ENCODE assay signal across 22 cellular contexts in the genomic region with DNA sequence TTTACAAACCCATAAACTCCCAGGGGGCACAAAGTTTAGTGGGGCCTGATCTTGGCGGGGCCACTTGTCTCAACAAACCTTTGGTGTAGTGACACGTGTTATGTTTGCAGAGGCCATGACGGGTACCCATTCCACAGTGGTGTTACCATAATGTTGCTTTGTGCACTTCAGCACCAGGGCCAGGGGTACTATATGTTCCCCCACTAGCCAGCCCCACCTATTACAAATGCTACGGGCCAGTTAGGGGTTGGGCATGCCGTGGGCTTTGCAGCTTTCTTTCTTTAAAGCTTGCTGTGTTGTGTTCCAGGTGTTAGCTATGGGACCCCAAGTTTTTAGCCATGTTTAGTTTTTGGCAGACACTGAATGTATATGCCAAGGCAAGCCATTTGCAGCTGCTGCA.
"Had no signal": no experiment of that assay in that cellular context is flagged by ENCODE, and none has a peak within 500 bp of the region (broad histone marks: within the 10 kb centered on the region; RNA-seq: fewer than 3 reads in every experiment).

No MANE protein-coding gene starts in this region.

- H3K4me1 ChIP-seq: esophagus squamous epithelium, heart right ventricle, left ventricle myocardium inferior, testis, vagina had no signal

- H3K9me3 ChIP-seq: esophagus squamous epithelium, heart right ventricle, left ventricle myocardium inferior, testis, vagina had no signal

- ATAC-seq: activated CD8-positive, alpha-beta T cell treated with anti-CD3 and anti-CD28 coated beads, Interleukin-2, amount 10 ng/mL, durations not matched to agents 7 days and 5 days; activated naive CD8-positive, alpha-beta T cell treated with anti-CD3 and anti-CD28 coated beads, Interleukin-2, amount 50 U/mL, for 24 hours; heart right ventricle; naive thymus-derived CD4-positive, alpha-beta T cell; sciatic nerve; stimulated activated memory B cell treated with anti-CD40 and anti-IgM and Interleukin-4, amounts not matched to agents 10 μg/mL and 1 μg/mL and 100 μg/mL, for 72 hours had no signal

- DNase-seq: activated CD4-positive, alpha-beta T cell treated with anti-CD3 and anti-CD28 coated beads, Interleukin-2, amount 10 ng/mL, durations not matched to agents 7 days and 5 days; activated CD4-positive, CD25-positive, alpha-beta regulatory T cell treated with anti-CD3 and anti-CD28 coated beads, Interleukin-2, amount 50 U/mL, for 72 hours; activated CD8-positive, alpha-beta T cell treated with anti-CD3 and anti-CD28 coated beads, Interleukin-2, amount 10 ng/mL, durations not matched to agents 7 days and 5 days; activated gamma-delta T cell; activated naive CD4-positive, alpha-beta T cell treated with anti-CD3 and anti-CD28 coated beads, Interleukin-2, amount 50 U/mL, for 16 hours; activated naive CD8-positive, alpha-beta T cell treated with anti-CD3 and anti-CD28 coated beads, Interleukin-2, amount 50 U/mL, for 24 hours; cerebellar nuclear complex; esophagus squamous epithelium; heart right ventricle; immature natural killer cell; kidney glomerular epithelial cell; left ventricle myocardium inferior; naive thymus-derived CD4-positive, alpha-beta T cell; occipital lobe; small intestine; stimulated activated CD4-positive, alpha-beta T cell treated with anti-CD3 and anti-CD28 coated beads, Interleukin-2, amount 100 ng/mL, for 24 hours; testis had no signal

- H3K27ac ChIP-seq: coronary artery, esophagus squamous epithelium, heart right ventricle, left ventricle myocardium inferior, testis, vagina, VCaP had no signal

- H3K4me3 ChIP-seq: coronary artery, esophagus squamous epithelium, heart right ventricle, left ventricle myocardium inferior, testis, vagina had no signal

- H3K36me3 ChIP-seq: esophagus squamous epithelium, heart right ventricle, left ventricle myocardium inferior, vagina had no signal

- H3K27me3 ChIP-seq: esophagus squamous epithelium, heart right ventricle, testis, vagina had no signal
